In the genomic region with DNA sequence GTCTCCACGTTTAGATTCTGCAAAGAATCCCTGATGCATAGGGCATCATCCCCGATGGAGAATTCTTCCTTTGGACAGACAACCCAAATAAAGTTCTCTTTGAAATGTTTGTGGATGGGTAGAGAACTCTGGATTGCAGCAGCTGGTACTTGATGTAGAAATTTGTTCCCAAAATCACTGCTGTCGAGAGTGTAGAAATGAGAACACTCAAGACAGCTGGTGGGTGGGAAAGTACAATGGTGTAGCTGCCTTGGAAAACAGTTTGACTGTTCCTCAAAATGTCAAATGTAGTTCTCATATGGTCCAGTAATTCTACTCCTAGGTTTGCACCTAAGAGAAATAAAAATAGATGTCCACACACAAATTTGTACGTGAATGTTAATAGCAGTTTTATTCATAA, we compare ENCODE assay signal across 19 cellular contexts.
DNase-seq lines count a peak whose midpoint lies in the region; ATAC-seq and TF ChIP-seq lines count a peak whose summit lies in the region.
"Had no signal": no experiment of that assay in that cellular context is flagged by ENCODE, and none has a peak within 500 bp of the region (broad histone marks: within the 10 kb centered on the region; RNA-seq: fewer than 3 reads in every experiment).

No MANE protein-coding gene starts in this region.

- no peaks in the 10 kb centered on the region for H3K79me2 ChIP-seq in neural progenitor cell (ENCODE audit: low read depth)

- DNase-seq in Ammon's horn (ENCODE audit: low spot score) (peak; percentile 48), LHCN-M2 (ENCODE audit: low read depth) (peak; percentile 24), glutamatergic neuron (no peak), neural progenitor cell (ENCODE audit: low spot score) (no peak), NCI-H128 (lab: John Stamatoyannopoulos, UW; ENCODE audit: unreplicated experiment) (no peak), stomach (no peak), upper lobe of right lung (no peak)
- DNase-seq: Calu3; CD4-positive, CD25-positive, alpha-beta regulatory T cell; DMS 273 treated with DMSO at 0.1 percent for 48 hours; DMS79; GOT3; HCEC 1CT; HFFc6; IMR-90 had no signal

- TF ChIP-seq EP300 in stomach (IDR thresholded peaks at IDR 0.05), result no peak

- intact Hi-C loops in stomach (cut with DNase I; ENCODE audit: low total_unique reads), result no loop called here
- intact Hi-C loops in upper lobe of right lung (cut with DNase I), result no loop called here

- no peaks in the 10 kb centered on the region for H3K36me3 Mint-ChIP-seq in glutamatergic neuron (ENCODE audit: unreplicated experiment)
- no peaks in the 10 kb centered on the region for H3K36me3 Mint-ChIP-seq in neural progenitor cell
- H3K36me3 Mint-ChIP-seq: CD4-positive, CD25-positive, alpha-beta regulatory T cell had no signal

- H3K4me3 Mint-ChIP-seq in glutamatergic neuron (ENCODE audit: unreplicated experiment), result no peak overlapping the region
- H3K4me3 Mint-ChIP-seq in neural progenitor cell, result no peak overlapping the region
- H3K4me3 Mint-ChIP-seq: CD4-positive, CD25-positive, alpha-beta regulatory T cell; HFFc6 had no signal

- H4K20me1 ChIP-seq in neural progenitor cell (ENCODE audit: low read depth), result no peaks in the 10 kb centered on the region
- H4K20me1 ChIP-seq: BLaER1 had no signal

- peak overlapping the region; percentile 53 for H3K27ac ChIP-seq in neural progenitor cell
- no peak overlapping the region for H3K27ac ChIP-seq in stomach
- H3K27ac ChIP-seq in upper lobe of right lung, result no peak overlapping the region
- H3K27ac ChIP-seq: 22Rv1, BLaER1 had no signal

- TF ChIP-seq POLR2A in stomach (IDR thresholded peaks at IDR 0.05), result no peak

- H3K27me3 ChIP-seq in neural progenitor cell (no peaks in the 10 kb centered on the region), stomach (no peaks in the 10 kb centered on the region), upper lobe of right lung (no peaks in the 10 kb centered on the region)
- H3K27me3 ChIP-seq: BLaER1 had no signal

- H3K36me3 ChIP-seq in neural progenitor cell (no peaks in the 10 kb centered on the region), stomach (no peaks in the 10 kb centered on the region), upper lobe of right lung (no peaks in the 10 kb centered on the region)
- H3K36me3 ChIP-seq: BLaER1 had no signal

- ATAC-seq in GM21515 (IDR thresholded peaks at IDR 0.05; ENCODE audit: unreplicated experiment) (no peak), upper lobe of right lung (no peak)
- ATAC-seq: GM12878 had no signal

- H3K4me1 ChIP-seq in neural progenitor cell, result peaks cover 29% of the 10 kb centered on the region
- no peaks in the 10 kb centered on the region for H3K4me1 ChIP-seq in stomach
- H3K4me1 ChIP-seq in upper lobe of right lung, result no peaks in the 10 kb centered on the region
- H3K4me1 ChIP-seq: BLaER1 had no signal

- no peaks in the 10 kb centered on the region for H3K9me3 ChIP-seq in neural progenitor cell (ENCODE audit: low read depth)
- no peaks in the 10 kb centered on the region for H3K9me3 ChIP-seq in stomach
- H3K9me3 ChIP-seq in upper lobe of right lung, result no peaks in the 10 kb centered on the region
- H3K9me3 ChIP-seq: BLaER1 had no signal

- peaks cover 18% of the 10 kb centered on the region for H3F3A ChIP-seq in neural progenitor cell (ENCODE audit: low read depth)

- H3K9me3 Mint-ChIP-seq in glutamatergic neuron (ENCODE audit: unreplicated experiment), result peaks cover 23% of the 10 kb centered on the region
- H3K9me3 Mint-ChIP-seq in neural progenitor cell, result no peaks in the 10 kb centered on the region
- H3K9me3 Mint-ChIP-seq: HFFc6 had no signal

- H3K9ac ChIP-seq in neural progenitor cell, result no peak overlapping the region
- H3K9ac ChIP-seq: BLaER1 had no signal

- H3K4me1 Mint-ChIP-seq in glutamatergic neuron (ENCODE audit: low read depth, unreplicated experiment) (peaks cover 78% of the 10 kb centered on the region), neural progenitor cell (peaks cover 19% of the 10 kb centered on the region)
- H3K4me1 Mint-ChIP-seq: CD4-positive, CD25-positive, alpha-beta regulatory T cell had no signal

- no peak overlapping the region for H3K4me3 ChIP-seq in neural progenitor cell
- H3K4me3 ChIP-seq in stomach, result no peak overlapping the region
- H3K4me3 ChIP-seq in upper lobe of right lung, result no peak overlapping the region
- H3K4me3 ChIP-seq: BLaER1, GM12878 had no signal

- H3K27ac Mint-ChIP-seq in glutamatergic neuron (ENCODE audit: unreplicated experiment) (peak overlapping the region; percentile 11), neural progenitor cell (no peak overlapping the region)
- H3K27ac Mint-ChIP-seq: CD4-positive, CD25-positive, alpha-beta regulatory T cell; HFFc6 had no signal

- peak overlapping the region; percentile 64 for H3K4me2 ChIP-seq in neural progenitor cell
- H3K4me2 ChIP-seq: BLaER1 had no signal

- TF ChIP-seq CTCF in glutamatergic neuron (IDR thresholded peaks at IDR 0.05; ENCODE audit: partially characterized antibody, unreplicated experiment) (no peak), neural progenitor cell (IDR thresholded peaks at IDR 0.05) (no peak), stomach (IDR thresholded peaks at IDR 0.05) (no peak), upper lobe of right lung (IDR thresholded peaks at IDR 0.05) (no peak)

- no peak overlapping the region for H2AFZ ChIP-seq in neural progenitor cell (replicated peaks)

- WGBS in stomach, 5 donors, result 82 to 85% (median 84%) methylated on average over 4 of the region's 4 CpGs

- H3K27me3 Mint-ChIP-seq in glutamatergic neuron (ENCODE audit: unreplicated experiment) (peaks cover 5% of the 10 kb centered on the region), neural progenitor cell (ENCODE audit: insufficient read depth, low read depth) (peaks cover 4% of the 10 kb centered on the region)
- H3K27me3 Mint-ChIP-seq: CD4-positive, CD25-positive, alpha-beta regulatory T cell had no signal

Comparison
In these comparisons a context has a peak if more than half of its experiments do, and no peak if none do; other contexts are left out.
1. DNase-seq: peak in Ammon's horn (single experiment) and LHCN-M2 (single experiment); none in glutamatergic neuron (single experiment), neural progenitor cell (single experiment), NCI-H128 (single experiment), stomach (single experiment) and upper lobe of right lung (single experiment).